In genomic region chr13:29849071-29849541, GRCh38 we compare ENCODE assay signal across 8 cellular contexts. TPM values are rescaled to one million over a fixed set of nuclear protein-coding genes. Genes with fewer than 3 reads are reported as not detected.
A peak's percentile ranks its signal among the peaks of the same experiment; 100 is the strongest.
DNase-seq lines count a peak whose midpoint lies in the region; TF ChIP-seq lines count a peak whose summit lies in the region.

No MANE protein-coding gene starts in this region.

- H3K27ac ChIP-seq in PC-9 = peak overlapping the region; percentile 91
- H3K27ac ChIP-seq in ascending aorta = peak overlapping the region; percentile 97 to 98
- H3K27ac ChIP-seq in skeletal muscle tissue (ENCODE audit: low read depth, low read length) = peak overlapping the region; percentile 96

- peak overlapping the region; percentile 93 for H3K4me2 ChIP-seq in PC-9

- peaks cover 56% of the 10 kb centered on the region for H3K79me2 ChIP-seq in PC-9 (ENCODE audit: low read depth)

- H3F3A ChIP-seq in PC-9 (ENCODE audit: insufficient read depth, low read depth) = no peaks in the 10 kb centered on the region

- peaks cover under 1% of the 10 kb centered on the region; the same call in 1 of the 2 replicates for H4K20me1 ChIP-seq in PC-9 (ENCODE audit: insufficient read depth)

- peak overlapping the region; percentile 75 for H3K4me3 ChIP-seq in PC-9
- H3K4me3 ChIP-seq in ascending aorta = peak overlapping the region; percentile 76 to 95
- H3K4me3 ChIP-seq in iPS-18c (ENCODE audit: insufficient read depth, low read depth, low read length) = peak overlapping the region; percentile 92
- peak overlapping the region; percentile 84 to 98 (median 91) for H3K4me3 ChIP-seq in skeletal muscle tissue (ENCODE audit: low read length in 3 of 3)

- CTCF ChIA-PET in PC-9 (lab: Charles Lee) = interaction anchor here (0.5 to 0.7 kb wide), 2 partner anchors 54 to 266 kb away, joined by 3 to 4 read pairs; no protein-coding TSS in a partner anchor

- BruUV-seq in PC-9 (replicated peaks; lab: Mats Ljungman, UMichigan) = TSS peak; percentile 59

- H3K9ac ChIP-seq in skeletal muscle tissue (ENCODE audit: low read depth in 1 of 3, low read length in 3 of 3) = peak overlapping the region; percentile 93 to 96 (median 94)

- no peaks in the 10 kb centered on the region for H3K9me2 ChIP-seq in PC-9 (ENCODE audit: insufficient read depth)

- POLR2A ChIA-PET in PC-9 (lab: Charles Lee; ENCODE audit: unreplicated experiment) = interaction anchor here (0.9 to 1.4 kb wide), 2 partner anchors 75 to 92 kb away, joined by 4 to 18 read pairs; no protein-coding TSS in a partner anchor

- TF ChIP-seq CTCF in PC-9 (conservative IDR thresholded peaks at IDR 0.05) (no peak), ascending aorta (IDR thresholded peaks at IDR 0.05) (no peak)

- H3K27me3 ChIP-seq in PC-9 (ENCODE audit: insufficient read depth, low read depth) (no peaks in the 10 kb centered on the region), ascending aorta (no peaks in the 10 kb centered on the region), skeletal muscle tissue (ENCODE audit: control insufficient read depth in 3 of 3, insufficient read depth in 3 of 3, low read length in 3 of 3) (no peaks in the 10 kb centered on the region)

- H3K36me3 ChIP-seq in PC-9 (ENCODE audit: low read depth) (no peaks in the 10 kb centered on the region), ascending aorta (no peaks in the 10 kb centered on the region), skeletal muscle tissue (ENCODE audit: control insufficient read depth in 3 of 3, insufficient read depth in 3 of 3, low read length in 3 of 3) (no peaks in the 10 kb centered on the region)

- intact Hi-C loops in PC-9 (cut with micrococcal nuclease; ENCODE audit: unreplicated experiment) = loop anchor here (5.0 kb wide), 1 partner anchor 77 kb away; no protein-coding TSS in a partner anchor
- intact Hi-C loops in ascending aorta (cut with DNase I) = loop anchor here (5.0 to 10.0 kb wide), 4 partner anchors 74 to 616 kb away; partner anchors contain the start of gene HMGB1

- DNase-seq in stimulated activated CD4-positive, alpha-beta T cell treated with anti-CD3 and anti-CD28 coated beads, Interleukin-15, amount 100 ng/mL, for 24 hours = peak; percentile 53
- no peak for DNase-seq in stimulated activated CD4-positive, alpha-beta T cell treated with anti-CD3 and anti-CD28 coated beads, Interleukin-12 subunit alpha, Interleukin-12 subunit beta, amount 100 ng/mL, for 4 hours
- DNase-seq in PC-9 = no peak
- DNase-seq in ascending aorta (ENCODE audit: low spot score in 2 of 2) = peak in 1 of 2 donors; percentile 67
- no peak for DNase-seq in NCI-H187 treated with DMSO at 0.1 percent for 48 hours (lab: John Stamatoyannopoulos, UW)
- no peak for DNase-seq in NCI-H774 (lab: John Stamatoyannopoulos, UW)

- H3K4me1 ChIP-seq in PC-9 (replicated peaks; ENCODE audit: insufficient read depth) (peaks cover 44% of the 10 kb centered on the region), ascending aorta (peaks cover 0 to 16% of the 10 kb centered on the region in 2 donors), skeletal muscle tissue (ENCODE audit: control insufficient read depth in 3 of 3, insufficient read depth in 3 of 3, low read length in 3 of 3) (peaks cover 4 to 25% (median 10%) of the 10 kb centered on the region in 3 donors)

- no peaks in the 10 kb centered on the region for H3K9me3 ChIP-seq in PC-9 (ENCODE audit: insufficient read depth, low read depth)
- no peaks in the 10 kb centered on the region for H3K9me3 ChIP-seq in ascending aorta
- H3K9me3 ChIP-seq in iPS-18c (ENCODE audit: control insufficient read depth, insufficient read depth, low read length) = no peaks in the 10 kb centered on the region
- no peaks in the 10 kb centered on the region for H3K9me3 ChIP-seq in skeletal muscle tissue (ENCODE audit: control insufficient read depth in 3 of 3, low read length in 3 of 3)

- H2AFZ ChIP-seq in PC-9 = peak overlapping the region; percentile 86

RNA-seq across cellular contexts. Expression of gene UBL3, which starts 1.3 kb away (rescaled TPM):
- total RNA-seq in PC-9 (2021) (22.1 and 24.4 TPM in 2 replicates), ascending aorta (17.9 TPM), skeletal muscle tissue (14.6 TPM)
